In the genomic region with DNA sequence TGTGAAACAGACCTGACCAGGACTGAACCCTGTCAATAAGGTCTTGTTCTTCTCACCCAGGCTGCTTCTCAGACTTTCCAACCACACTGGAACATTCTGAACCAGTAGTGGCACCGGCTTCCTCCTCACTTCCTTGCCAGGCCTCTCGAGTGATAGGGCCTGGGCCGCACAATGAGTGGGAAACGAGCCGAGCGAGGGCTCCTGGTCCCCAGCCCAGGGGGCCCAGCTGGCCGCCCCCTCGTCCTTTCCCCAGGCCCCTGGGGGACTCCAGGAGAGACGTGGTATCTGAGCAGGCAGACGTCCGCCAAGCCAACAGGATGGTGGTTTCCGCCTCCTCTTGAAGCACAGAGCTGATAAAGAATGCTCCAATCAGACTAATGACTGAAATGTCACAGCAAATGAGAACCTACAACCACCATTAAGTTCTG, we compare ENCODE assay signal across 8 cellular contexts.
DNase-seq lines count a peak whose midpoint lies in the region; ATAC-seq and TF ChIP-seq lines count a peak whose summit lies in the region.

No MANE protein-coding gene starts in this region.

- DNase-seq in activated effector memory CD4-positive, alpha-beta T cell treated with anti-CD3 and anti-CD28 coated beads, Interleukin-2, amount 50 U/mL, for 16 hours = peak; percentile 72
- DNase-seq in activated effector memory CD4-positive, alpha-beta T cell treated with Interleukin-2 at 50 U/mL for 16 hours = no peak
- peak; percentile 45 for DNase-seq in activated T-cell treated with anti-CD3 and anti-CD28 coated beads for 48 hours (ENCODE audit: low read depth)
- DNase-seq in lung (ENCODE audit: low spot score) = no peak
- DNase-seq in thoracic aorta (ENCODE audit: low spot score) = no peak
- no peak for DNase-seq in NCI-H2227 (lab: John Stamatoyannopoulos, UW; ENCODE audit: unreplicated experiment)
- no peak for DNase-seq in SW 1271 (lab: John Stamatoyannopoulos, UW)

- peak overlapping the region in 1 of 2 donors; percentile 5 for H3K27ac ChIP-seq in lung (ENCODE audit: low read depth in 1 of 2, low read length in 1 of 2)
- H3K27ac ChIP-seq in thoracic aorta = peak overlapping the region; percentile 63 to 80

- TF ChIP-seq POLR2A in GM18505 (IDR thresholded peaks at IDR 0.05; ENCODE audit: borderline replicate concordance, extremely low read depth, insufficient read depth, insufficient read length) = no peak

- ATAC-seq in lung (ENCODE audit: insufficient read depth, low FRiP score) (peak; percentile 60), thoracic aorta (ENCODE audit: insufficient number of reproducible peaks, low FRiP score, low read depth) (peak; percentile 47), GM18505 (IDR thresholded peaks at IDR 0.05; ENCODE audit: unreplicated experiment) (no peak)

- H3K9me3 ChIP-seq in lung (ENCODE audit: control insufficient read depth in 2 of 2, insufficient read depth in 1 of 2, low read length in 1 of 2) (no peaks in the 10 kb centered on the region), thoracic aorta (no peaks in the 10 kb centered on the region)

- H3K36me3 ChIP-seq in lung (ENCODE audit: control insufficient read depth in 2 of 2, insufficient read depth in 2 of 2, low read length in 2 of 2) (no peaks in the 10 kb centered on the region), thoracic aorta (no peaks in the 10 kb centered on the region)

- peaks cover 0 to 3% of the 10 kb centered on the region in 2 donors for H3K4me1 ChIP-seq in lung (ENCODE audit: control insufficient read depth in 2 of 2, insufficient read depth in 2 of 2, low read length in 2 of 2)
- H3K4me1 ChIP-seq in thoracic aorta (ENCODE audit: control insufficient read depth in 1 of 2, low read depth in 2 of 2) = peaks cover 13 to 31% of the 10 kb centered on the region in 2 donors

- no peak for TF ChIP-seq CTCF in lung (IDR thresholded peaks at IDR 0.05; ENCODE audit: control extremely low read depth, extremely low read depth)
- TF ChIP-seq CTCF in thoracic aorta (IDR thresholded peaks at IDR 0.05) = no peak

- WGBS in lung, 2 donors = 25 to 45% methylated on average over 12 of the region's 12 CpGs

- no peaks in the 10 kb centered on the region for H3K27me3 ChIP-seq in lung (ENCODE audit: control insufficient read depth, insufficient read depth)
- H3K27me3 ChIP-seq in thoracic aorta (replicated peaks; ENCODE audit: insufficient read depth) = no peaks in the 10 kb centered on the region

- H3K4me3 ChIP-seq in lung (no peak overlapping the region), thoracic aorta (peak overlapping the region; percentile 52)

Comparison
In these comparisons a context has a peak if more than half of its experiments do, and no peak if none do; other contexts are left out.
1. DNase-seq: peak in activated effector memory CD4-positive, alpha-beta T cell treated with anti-CD3 and anti-CD28 coated beads, Interleukin-2, amount 50 U/mL, for 16 hours (single experiment) and activated T-cell treated with anti-CD3 and anti-CD28 coated beads for 48 hours (single experiment); none in activated effector memory CD4-positive, alpha-beta T cell treated with Interleukin-2 at 50 U/mL for 16 hours (single experiment), lung (single experiment), thoracic aorta (single experiment), NCI-H2227 (single experiment) and SW 1271 (0 of 2).